8 cellular contexts compared by ENCODE assay signal in the genomic region with DNA sequence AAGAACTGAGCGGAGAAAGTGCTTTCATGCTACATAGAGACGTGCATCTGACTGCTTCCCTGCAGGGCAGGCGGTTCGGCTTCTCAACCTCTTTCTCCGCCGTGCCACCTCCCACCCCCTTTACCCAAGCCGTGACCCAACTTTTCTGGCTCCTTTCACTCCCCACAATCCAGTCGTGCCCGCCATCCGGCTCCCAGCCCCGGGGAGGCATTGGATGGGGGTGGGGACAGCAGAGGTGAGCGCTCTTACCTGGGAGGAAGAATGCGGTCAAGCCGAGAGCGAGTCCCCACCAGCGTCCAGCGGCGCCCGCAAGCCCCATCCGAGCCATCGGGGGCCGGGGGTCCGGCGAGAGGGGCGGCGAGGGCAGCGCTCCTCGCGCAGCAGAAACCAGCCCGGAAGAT. TPM values are rescaled to one million over a fixed set of nuclear protein-coding genes. Genes with fewer than 3 reads are reported as not detected.
DNase-seq lines count a peak whose midpoint lies in the region; ATAC-seq, FAIRE-seq and TF ChIP-seq lines count a peak whose summit lies in the region.

No MANE protein-coding gene starts in this region.

- H3K27ac Mint-ChIP-seq in activated naive CD4-positive, alpha-beta T cell treated with anti-CD3 and anti-CD28 coated beads, Interleukin-2, amount 50 U/mL, for 24 hours: peak overlapping the region; percentile 91

- peak overlapping the region; percentile 99 for H3K4me2 ChIP-seq in BLaER1

- peak overlapping the region; percentile 93 for H3K4me3 Mint-ChIP-seq in activated naive CD4-positive, alpha-beta T cell treated with anti-CD3 and anti-CD28 coated beads, Interleukin-2, amount 50 U/mL, for 24 hours

- in situ Hi-C loops in HAP-1 (cut with MboI; ENCODE audit: low sequenced_read_pairs): loop anchor here (25.0 kb wide), 1 partner anchor 241 kb away; no protein-coding TSS in a partner anchor

- H3K36me3 Mint-ChIP-seq in activated naive CD4-positive, alpha-beta T cell treated with anti-CD3 and anti-CD28 coated beads, Interleukin-2, amount 50 U/mL, for 24 hours: no peaks in the 10 kb centered on the region

- no peaks in the 10 kb centered on the region for H3K9me3 Mint-ChIP-seq in activated naive CD4-positive, alpha-beta T cell treated with anti-CD3 and anti-CD28 coated beads, Interleukin-2, amount 50 U/mL, for 24 hours

- DNase-seq in HAP-1 (ENCODE audit: low spot score in 2 of 2) (peak; percentile 15 to 22), kidney (no peak), mucosa of gallbladder (ENCODE audit: low spot score) (no peak), Ammon's horn (ENCODE audit: low spot score) (no peak)

- H3K27ac ChIP-seq in BLaER1 (peak overlapping the region; percentile 79), kidney (ENCODE audit: low read depth in 2 of 2, low read length in 2 of 2) (peak overlapping the region in 1 of 2 donors; percentile 57), stomach smooth muscle (ENCODE audit: low read length) (peak overlapping the region; percentile 62)

- H3K27me3 ChIP-seq in BLaER1 (peaks cover 23% of the 10 kb centered on the region; the same call in 1 of the 2 replicates), HAP-1 (ENCODE audit: low read depth) (no peaks in the 10 kb centered on the region), stomach smooth muscle (ENCODE audit: control insufficient read depth in 1 of 2, insufficient read depth in 2 of 2, low read length in 2 of 2) (peaks cover 0 to 2% of the 10 kb centered on the region in 2 donors)

- H3K36me3 ChIP-seq in BLaER1 (no peaks in the 10 kb centered on the region), HAP-1 (replicated peaks) (no peaks in the 10 kb centered on the region), kidney (ENCODE audit: control insufficient read depth in 1 of 2, insufficient read depth in 2 of 2, low read length in 2 of 2) (no peaks in the 10 kb centered on the region), stomach smooth muscle (ENCODE audit: control insufficient read depth in 2 of 2, insufficient read depth in 2 of 2, low read length in 2 of 2) (no peaks in the 10 kb centered on the region)

- H4K20me1 ChIP-seq in BLaER1: peaks cover 52% of the 10 kb centered on the region

- H3K4me3 ChIP-seq in BLaER1: peak overlapping the region; percentile 84
- H3K4me3 ChIP-seq in HAP-1: peak overlapping the region; percentile 71
- H3K4me3 ChIP-seq in kidney (ENCODE audit: low read length in 2 of 2): peak overlapping the region; percentile 65 to 67
- peak overlapping the region; percentile 80 to 83 for H3K4me3 ChIP-seq in stomach smooth muscle (ENCODE audit: low read length in 2 of 2)

- peaks cover 17% of the 10 kb centered on the region for H3K4me1 Mint-ChIP-seq in activated naive CD4-positive, alpha-beta T cell treated with anti-CD3 and anti-CD28 coated beads, Interleukin-2, amount 50 U/mL, for 24 hours

- H3K4me1 ChIP-seq in BLaER1 (peaks cover 60% of the 10 kb centered on the region), HAP-1 (peaks cover 15% of the 10 kb centered on the region), kidney (ENCODE audit: control insufficient read depth in 1 of 2, insufficient read depth in 1 of 2, low read depth in 1 of 2, low read length in 2 of 2) (peaks cover 7 to 14% of the 10 kb centered on the region in 2 donors), stomach smooth muscle (ENCODE audit: control insufficient read depth, insufficient read depth, low read length) (peaks cover 29% of the 10 kb centered on the region)

- no peak for ATAC-seq in GM18909 (IDR thresholded peaks at IDR 0.05; ENCODE audit: poor library complexity, unreplicated experiment)

- TF ChIP-seq CTCF in kidney (IDR thresholded peaks at IDR 0.05; ENCODE audit: borderline replicate concordance, extremely low read depth, insufficient read depth): no peak

- intact Hi-C loops in kidney (cut with DNase I): no loop called here

- H3K9ac ChIP-seq in BLaER1 (peak overlapping the region; percentile 86), kidney (ENCODE audit: low read length in 2 of 2) (peak overlapping the region in 1 of 2 donors; percentile 58), stomach smooth muscle (ENCODE audit: low read length in 2 of 2) (peak overlapping the region; percentile 48 to 49)

- FAIRE-seq in kidney (lab: Jason Lieb, UNC): no peak

- peaks cover 7% of the 10 kb centered on the region for H3K27me3 Mint-ChIP-seq in activated naive CD4-positive, alpha-beta T cell treated with anti-CD3 and anti-CD28 coated beads, Interleukin-2, amount 50 U/mL, for 24 hours

- H3K9me3 ChIP-seq in BLaER1: no peaks in the 10 kb centered on the region
- no peaks in the 10 kb centered on the region for H3K9me3 ChIP-seq in HAP-1
- no peaks in the 10 kb centered on the region for H3K9me3 ChIP-seq in kidney (ENCODE audit: control insufficient read depth in 1 of 2, low read length in 2 of 2)
- H3K9me3 ChIP-seq in stomach smooth muscle (ENCODE audit: control insufficient read depth in 2 of 2, low read length in 2 of 2): no peaks in the 10 kb centered on the region

RNA-seq across cellular contexts. Expression of gene NECTIN1, which starts 0.8 kb away (rescaled TPM):
- total RNA-seq in kidney: 13.2 TPM
- 6.0 TPM for polyA plus RNA-seq in kidney (ENCODE audit: insufficient read depth, low read depth, low replicate concordance)
- total RNA-seq in mucosa of gallbladder: 13.2 TPM

Comparison
In these comparisons a context has a peak if more than half of its experiments do, and no peak if none do; other contexts are left out.
1. DNase-seq: peak in HAP-1 (2 of 2); none in kidney (single experiment), mucosa of gallbladder (single experiment) and Ammon's horn (single experiment).
2. Peak in every context shown above with its lines, with median percentiles within 50 percentile points of each other: H3K4me3 ChIP-seq.